11 cellular contexts compared by ENCODE assay signal in genomic region chr18:104264-104663, GRCh38. TPM values are rescaled to one million over a fixed set of nuclear protein-coding genes. Genes with fewer than 3 reads are reported as not detected.
DNase-seq lines count a peak whose midpoint lies in the region; TF ChIP-seq lines count a peak whose summit lies in the region.
"Not testable (repeated sequence)": the region's sequence is repeated elsewhere in the genome, so short reads cannot be mapped to it uniquely, and the experiment has no call there.
"Had no signal": no experiment of that assay in that cellular context is flagged by ENCODE, and none has a peak within 500 bp of the region (broad histone marks: within the 10 kb centered on the region; RNA-seq: fewer than 3 reads in every experiment).

No MANE protein-coding gene starts in this region.

- not testable (repeated sequence) for H3K79me2 ChIP-seq in GM23248 (ENCODE audit: insufficient read depth); Karpas-422 (ENCODE audit: low read length)

- peaks cover 10% of the 10 kb centered on the region for H3K9me3 Mint-ChIP-seq in activated naive CD4-positive, alpha-beta T cell treated with anti-CD3 and anti-CD28 coated beads, Interleukin-2, amount 50 U/mL, for 24 hours
- peaks cover 18% of the 10 kb centered on the region for H3K9me3 Mint-ChIP-seq in chondrocyte (ENCODE audit: low read depth)

- TF ChIP-seq CTCF in chondrocyte (IDR thresholded peaks at IDR 0.05): not testable (repeated sequence)

- not testable (repeated sequence) for H3F3A ChIP-seq in GM23248 (ENCODE audit: insufficient read depth)

- not testable (repeated sequence) for H3K4me3 Mint-ChIP-seq in activated naive CD4-positive, alpha-beta T cell treated with anti-CD3 and anti-CD28 coated beads, Interleukin-2, amount 50 U/mL, for 24 hours; chondrocyte (ENCODE audit: unreplicated experiment)

- H2AFZ ChIP-seq in GM23248; Karpas-422 (ENCODE audit: low read length): not testable (repeated sequence)

- H3K4me3 ChIP-seq in GM23248; Karpas-422 (ENCODE audit: low read length): not testable (repeated sequence)

- in situ Hi-C loops in GM23248 (cut with MboI): not testable (repeated sequence)

- not testable (repeated sequence) for H3K9ac ChIP-seq in GM23248; Karpas-422 (ENCODE audit: low read length)

- H3K27me3 ChIP-seq in GM23248 (replicated peaks; ENCODE audit: insufficient read depth); Karpas-422 (ENCODE audit: low read length): not testable (repeated sequence)

- H4K20me1 ChIP-seq in GM23248 (ENCODE audit: insufficient read depth); Karpas-422 (ENCODE audit: insufficient read depth, low read depth, low read length): not testable (repeated sequence)

- H3K36me3 ChIP-seq in GM23248 (ENCODE audit: low read depth); Karpas-422 (ENCODE audit: insufficient read depth, low read length): not testable (repeated sequence)

- H3K27ac Mint-ChIP-seq in activated naive CD4-positive, alpha-beta T cell treated with anti-CD3 and anti-CD28 coated beads, Interleukin-2, amount 50 U/mL, for 24 hours: peak overlapping the region; percentile 42
- peak overlapping the region; percentile 42 for H3K27ac Mint-ChIP-seq in chondrocyte (ENCODE audit: unreplicated experiment)

- H3K36me3 Mint-ChIP-seq in activated naive CD4-positive, alpha-beta T cell treated with anti-CD3 and anti-CD28 coated beads, Interleukin-2, amount 50 U/mL, for 24 hours; chondrocyte (ENCODE audit: low read depth): not testable (repeated sequence)

- not testable (repeated sequence) for H3K27me3 Mint-ChIP-seq in activated naive CD4-positive, alpha-beta T cell treated with anti-CD3 and anti-CD28 coated beads, Interleukin-2, amount 50 U/mL, for 24 hours
- peaks cover 12% of the 10 kb centered on the region for H3K27me3 Mint-ChIP-seq in chondrocyte (ENCODE audit: low read depth)

- H3K9me2 ChIP-seq in GM23248 (ENCODE audit: insufficient read depth); Karpas-422 (replicated peaks; ENCODE audit: insufficient read depth, low read length): not testable (repeated sequence)

- H3K4me2 ChIP-seq in GM23248 (ENCODE audit: unreplicated experiment); Karpas-422 (ENCODE audit: low read depth, low read length, poor library complexity, severe bottlenecking): not testable (repeated sequence)

- not testable (repeated sequence) for H3K27ac ChIP-seq in GM23248; Karpas-422 (ENCODE audit: low read length)

- not testable (repeated sequence) for H3K9me3 ChIP-seq in GM23248 (ENCODE audit: low read depth); Karpas-422 (ENCODE audit: low read length)

- DNase-seq in Daoy (ENCODE audit: low read depth) (peak; percentile 10), GM23248 (peak; percentile 31), Karpas-422 (peak; percentile 25), RPMI7951 (ENCODE audit: low read depth) (peak; percentile 42), myocyte (ENCODE audit: low read depth) (peak; percentile 32)
- DNase-seq in chondrocyte (ENCODE audit: low spot score): not testable (repeated sequence)

- not testable (repeated sequence) for H3K4me1 Mint-ChIP-seq in activated naive CD4-positive, alpha-beta T cell treated with anti-CD3 and anti-CD28 coated beads, Interleukin-2, amount 50 U/mL, for 24 hours
- H3K4me1 Mint-ChIP-seq in chondrocyte (ENCODE audit: low read depth): peaks cover 14% of the 10 kb centered on the region

- 7 to 13% methylated on average over 4 of the region's 4 CpGs for WGBS in GM23248 (ENCODE audit: low coverage in 1 of 2, low lambda C conversion rate in 2 of 2, missing lambda C conversion rate in 2 of 2), 2 experiments

- H3K4me1 ChIP-seq in GM23248 (ENCODE audit: insufficient read depth); Karpas-422 (ENCODE audit: low read length): not testable (repeated sequence)

RNA-seq across cellular contexts. Expression of gene USP14, which starts 54.1 kb away (rescaled TPM):
- total RNA-seq in Daoy (2014; rRNA removed; shearing (Covaris generic)): 16.4 and 18.5 TPM in 2 replicates
- total RNA-seq in GM23248 (2014; rRNA removed; shearing (Covaris generic)): 13.9 and 16.1 TPM in 2 replicates
- polyA plus RNA-seq in GM23248 (2016; fragmentation: Nextera tagmentation; extraction: Ambion mirVana): 94.8 and 96.9 TPM in 2 replicates
- 11.8 and 40.1 TPM in 2 replicates for total RNA-seq in Karpas-422 (2014; rRNA removed; shearing (Covaris generic); ENCODE audit: low replicate concordance)
- total RNA-seq in RPMI7951 (2014; rRNA removed; shearing (Covaris generic)): 16.6 and 16.7 TPM in 2 replicates
- total RNA-seq in chondrocyte (75.1 to 88.4 TPM (median 76.7 TPM) in 3 replicates), myocyte (22.8 and 23.8 TPM in 2 replicates)
- polyA plus RNA-seq in myocyte (2012): 44.0 TPM

RNA-seq across cellular contexts. Expression of gene TUBB8B, which starts 54.8 kb away (rescaled TPM):
- not detected in 2 replicates for total RNA-seq in Daoy (2014; rRNA removed; shearing (Covaris generic))
- total RNA-seq in GM23248 (2014; rRNA removed; shearing (Covaris generic)): not detected in 2 replicates
- not detected in 2 replicates for polyA plus RNA-seq in GM23248 (2016; fragmentation: Nextera tagmentation; extraction: Ambion mirVana)
- not detected in 2 replicates for total RNA-seq in Karpas-422 (2014; rRNA removed; shearing (Covaris generic); ENCODE audit: low replicate concordance)
- total RNA-seq in RPMI7951 (2014; rRNA removed; shearing (Covaris generic)): not detected in 2 replicates
- total RNA-seq in chondrocyte (not detected in 3 replicates), myocyte (not detected in 2 replicates)
- not detected for polyA plus RNA-seq in myocyte (2012)
- total RNA-seq: CD4-positive, alpha-beta T cell; H4; IMR-90 had no signal
- polyA plus RNA-seq: A549, IMR-90 had no signal
